Comparison of ENCODE assay signal across 15 cellular contexts in the genomic region with DNA sequence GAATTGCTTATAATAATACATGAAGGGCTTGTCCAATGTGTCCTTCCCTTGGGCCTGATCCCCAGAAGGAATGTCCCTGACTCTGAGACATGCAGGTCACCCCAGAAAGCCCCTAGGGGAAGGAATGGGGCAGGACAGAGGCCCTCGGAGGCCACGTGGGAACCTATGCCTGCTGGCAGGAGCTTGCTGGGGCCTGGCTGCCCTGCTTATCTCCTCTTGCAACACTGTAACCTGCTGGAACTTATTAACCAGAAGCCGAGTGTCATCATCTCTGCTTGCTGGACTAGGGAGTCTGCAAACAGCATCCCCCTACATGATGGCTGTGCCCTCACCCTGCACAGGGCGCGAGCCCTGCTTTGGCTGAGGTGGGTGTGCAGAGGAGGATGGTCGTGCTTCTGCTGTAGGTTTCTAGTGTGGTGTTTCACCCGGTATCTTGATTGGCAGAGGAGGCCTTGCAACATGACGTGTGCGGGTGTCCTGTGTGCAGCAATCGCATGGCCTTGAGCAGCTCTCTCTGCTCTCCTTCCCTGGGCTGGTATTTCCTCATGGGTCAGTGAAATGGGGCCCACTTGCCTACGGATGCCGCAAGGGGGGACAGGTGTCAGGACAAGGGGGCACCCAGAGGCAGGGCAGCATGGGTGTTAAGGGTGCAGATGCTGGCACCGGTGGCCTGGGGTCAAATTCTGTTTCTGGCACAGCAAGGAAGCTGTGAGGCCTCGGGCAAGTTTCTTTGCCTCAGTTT. TPM values are rescaled to one million over a fixed set of nuclear protein-coding genes. Genes with fewer than 3 reads are reported as not detected.
DNase-seq lines count a peak whose midpoint lies in the region; ATAC-seq and TF ChIP-seq lines count a peak whose summit lies in the region.
"Had no signal": no experiment of that assay in that cellular context is flagged by ENCODE, and none has a peak within 500 bp of the region (broad histone marks: within the 10 kb centered on the region; RNA-seq: fewer than 3 reads in every experiment).

No MANE protein-coding gene starts in this region.

- WGBS in tibial nerve, 2 donors = 76 to 89% methylated on average over 12 to 14 of the region's 14 CpGs

- intact Hi-C loops in Right ventricle myocardium superior (cut with DNase I) (loop anchor here (10.0 kb wide), 1 partner anchor 1016 kb away; no protein-coding TSS in a partner anchor), A673 (cut with micrococcal nuclease; ENCODE audit: unreplicated experiment) (loop anchor here (10.0 kb wide), 1 partner anchor 126 kb away; the partner anchor contains the start of gene TXNRD3)

- TF ChIP-seq CTCF in progenitor cell of endocrine pancreas (IDR thresholded peaks at IDR 0.05; ENCODE audit: unreplicated experiment) (peak; percentile 62), tibial nerve (IDR thresholded peaks at IDR 0.05) (no peak), A673 (conservative IDR thresholded peaks at IDR 0.05; ENCODE audit: low read depth, low read length) (no peak)

- TF ChIP-seq EP300 in tibial nerve (IDR thresholded peaks at IDR 0.05) = no peak

- no peak for TF ChIP-seq POLR2A in tibial nerve (IDR thresholded peaks at IDR 0.05)

- H3K4me1 Mint-ChIP-seq in progenitor cell of endocrine pancreas (ENCODE audit: low read depth) = peaks cover 7% of the 10 kb centered on the region
- H3K4me1 Mint-ChIP-seq in activated T-cell treated with anti-CD3 and anti-CD28 coated beads, Interleukin-2, amount 50 U/mL, for 72 hours (ENCODE audit: low read depth) = no peaks in the 10 kb centered on the region

- no peak overlapping the region for H3K27ac ChIP-seq in tibial nerve
- H3K27ac ChIP-seq in A673 (ENCODE audit: low read depth, low read length, poor library complexity, severe bottlenecking) = no peak overlapping the region

- no peaks in the 10 kb centered on the region for H3K36me3 Mint-ChIP-seq in progenitor cell of endocrine pancreas (ENCODE audit: insufficient read depth)
- H3K36me3 Mint-ChIP-seq in activated T-cell treated with anti-CD3 and anti-CD28 coated beads, Interleukin-2, amount 50 U/mL, for 72 hours (ENCODE audit: insufficient read depth in 2 of 2) = no peaks in the 10 kb centered on the region

- no peak overlapping the region for H3K27ac Mint-ChIP-seq in progenitor cell of endocrine pancreas
- no peak overlapping the region for H3K27ac Mint-ChIP-seq in activated T-cell treated with anti-CD3 and anti-CD28 coated beads, Interleukin-2, amount 50 U/mL, for 72 hours

- H3K27me3 ChIP-seq in tibial nerve = peaks cover 0 to 11% of the 10 kb centered on the region in 2 donors
- peaks cover 16% of the 10 kb centered on the region for H3K27me3 ChIP-seq in A673 (replicated peaks; ENCODE audit: insufficient read depth, low read depth, low read length, poor library complexity)

- DNase-seq in GF-D8 (lab: John Stamatoyannopoulos, UW) (peak; percentile 82), SIG-M5 treated with dmso at 0.1 percent for 504 hours (lab: John Stamatoyannopoulos, UW; ENCODE audit: unreplicated experiment) (peak; percentile 88), Right ventricle myocardium superior (peak; percentile 56), progenitor cell of endocrine pancreas (ENCODE audit: low spot score, unreplicated experiment) (peak; percentile 53), DMS 273 treated with DMSO at 0.1 percent for 48 hours (lab: John Stamatoyannopoulos, UW) (no peak), tibial nerve (ENCODE audit: low spot score in 2 of 2) (no peak), A673 (ENCODE audit: low spot score) (no peak)
- no peak for DNase-seq in activated T-cell treated with anti-CD3 and anti-CD28 coated beads, Interleukin-2, amount 50 U/mL, for 72 hours
- DNase-seq: activated CD4-positive, alpha-beta T cell treated with anti-CD3 and anti-CD28 coated beads for 1 hour; activated naive CD4-positive, alpha-beta T cell treated with Interleukin-2 at 50 U/mL for 16 hours; DMS79 treated with DMSO at 0.1 percent for 48 hours; NCI-H510A; stimulated activated CD4-positive, alpha-beta T cell treated with anti-CD3 and anti-CD28 coated beads, Interleukin-4, amount 100 ng/mL, for 1 hour; stomach had no signal

- H3K27me3 Mint-ChIP-seq in progenitor cell of endocrine pancreas = peaks cover 49% of the 10 kb centered on the region
- peaks cover 5% of the 10 kb centered on the region for H3K27me3 Mint-ChIP-seq in activated T-cell treated with anti-CD3 and anti-CD28 coated beads, Interleukin-2, amount 50 U/mL, for 72 hours (ENCODE audit: low read depth)

- H3K4me3 ChIP-seq in tibial nerve = no peak overlapping the region
- no peak overlapping the region for H3K4me3 ChIP-seq in A673 (ENCODE audit: low read depth, low read length, poor library complexity, severe bottlenecking)
- H3K4me3 ChIP-seq: stomach had no signal

- no peaks in the 10 kb centered on the region for H3K9me3 Mint-ChIP-seq in progenitor cell of endocrine pancreas (ENCODE audit: low read depth)
- no peaks in the 10 kb centered on the region for H3K9me3 Mint-ChIP-seq in activated T-cell treated with anti-CD3 and anti-CD28 coated beads, Interleukin-2, amount 50 U/mL, for 72 hours

- no peaks in the 10 kb centered on the region for H3K9me3 ChIP-seq in tibial nerve
- no peaks in the 10 kb centered on the region for H3K9me3 ChIP-seq in A673 (ENCODE audit: low read depth, low read length, poor library complexity, severe bottlenecking)
- H3K9me3 ChIP-seq: stomach had no signal

- no peaks in the 10 kb centered on the region for H3K36me3 ChIP-seq in tibial nerve
- H3K36me3 ChIP-seq in A673 (ENCODE audit: insufficient read depth, low read length, poor library complexity, severe bottlenecking) = no peaks in the 10 kb centered on the region
- H3K36me3 ChIP-seq: stomach had no signal

- peak; percentile 66 for ATAC-seq in Right ventricle myocardium superior (ENCODE audit: poor library complexity)
- no peak for ATAC-seq in activated T-cell treated with anti-CD3 and anti-CD28 coated beads, Interleukin-2, amount 50 U/mL, for 72 hours (replicated peaks in 1 of 2)

- CTCF ChIA-PET in A673 (lab: Charles Lee) = no interaction called here

- no peak overlapping the region for H3K4me3 Mint-ChIP-seq in progenitor cell of endocrine pancreas (ENCODE audit: low read depth)
- no peak overlapping the region for H3K4me3 Mint-ChIP-seq in activated T-cell treated with anti-CD3 and anti-CD28 coated beads, Interleukin-2, amount 50 U/mL, for 72 hours

- POLR2A ChIA-PET in A673 (lab: Charles Lee; ENCODE audit: low non-redundant PET) = no interaction called here

- peaks cover 0 to 11% (median 3%) of the 10 kb centered on the region in 4 donors for H3K4me1 ChIP-seq in tibial nerve
- H3K4me1 ChIP-seq in A673 (ENCODE audit: insufficient read depth, low read length, poor library complexity, severe bottlenecking) = peaks cover 10% of the 10 kb centered on the region

- no TSS peak for BruUV-seq in A673 (replicated peaks; lab: Mats Ljungman, UMichigan)

RNA-seq across cellular contexts. Expression of gene CHST13, which starts 5.0 kb away (rescaled TPM):
- 0.11 TPM for total RNA-seq in Right ventricle myocardium superior
- total RNA-seq in progenitor cell of endocrine pancreas = 0.36 and 0.71 TPM in 2 replicates
- not detected for total RNA-seq in activated T-cell treated with anti-CD3 and anti-CD28 coated beads, Interleukin-2, amount 50 U/mL, for 72 hours
- 1 to 10 TPM in 3 of 4 donors, not detected in 1; 1.0 to 7.2 (median 1.1) TPM for total RNA-seq in tibial nerve
- 0.35 TPM in 1 of 2 replicates, not detected in the other for total RNA-seq in A673 (2021)
- total RNA-seq: LHCN-M2 had no signal

RNA-seq across cellular contexts. Expression of gene UROC1, which starts 11.4 kb away (rescaled TPM):
- not detected for total RNA-seq in Right ventricle myocardium superior
- total RNA-seq in progenitor cell of endocrine pancreas = not detected in 2 replicates
- not detected for total RNA-seq in activated T-cell treated with anti-CD3 and anti-CD28 coated beads, Interleukin-2, amount 50 U/mL, for 72 hours
- total RNA-seq in tibial nerve = not detected
- not detected in 2 replicates for total RNA-seq in A673 (2021)
- total RNA-seq: LHCN-M2, stomach had no signal

RNA-seq across cellular contexts. Expression of gene C3orf22, which starts 29.8 kb away (rescaled TPM):
- not detected for total RNA-seq in Right ventricle myocardium superior
- 0.26 and 0.44 TPM in 2 replicates for total RNA-seq in progenitor cell of endocrine pancreas
- not detected for total RNA-seq in activated T-cell treated with anti-CD3 and anti-CD28 coated beads, Interleukin-2, amount 50 U/mL, for 72 hours
- not detected for total RNA-seq in tibial nerve
- not detected in 2 replicates for total RNA-seq in A673 (2021)
- total RNA-seq: LHCN-M2, stomach had no signal

RNA-seq across cellular contexts. Expression of gene ZXDC, which starts 53.3 kb away (rescaled TPM):
- total RNA-seq in Right ventricle myocardium superior (16.1 TPM), progenitor cell of endocrine pancreas (40.0 and 40.5 TPM in 2 replicates), tibial nerve (10 to 100 TPM; 54.0 to 77.4 (median 68.0) TPM), A673 (2021) (61.1 and 63.2 TPM in 2 replicates)
- 10 to 100 TPM; 27.8 to 32.8 TPM for total RNA-seq in activated T-cell treated with anti-CD3 and anti-CD28 coated beads, Interleukin-2, amount 50 U/mL, for 72 hours

Comparison
In these comparisons a context has a peak if more than half of its experiments do, and no peak if none do; other contexts are left out.
1. DNase-seq: peak in GF-D8 (single experiment), SIG-M5 treated with dmso at 0.1 percent for 504 hours (single experiment), Right ventricle myocardium superior (single experiment) and progenitor cell of endocrine pancreas (single experiment); none in activated T-cell treated with anti-CD3 and anti-CD28 coated beads, Interleukin-2, amount 50 U/mL, for 72 hours (0 of 2), DMS 273 treated with DMSO at 0.1 percent for 48 hours (single experiment), tibial nerve (0 of 2) and A673 (single experiment).